In the genomic region with DNA sequence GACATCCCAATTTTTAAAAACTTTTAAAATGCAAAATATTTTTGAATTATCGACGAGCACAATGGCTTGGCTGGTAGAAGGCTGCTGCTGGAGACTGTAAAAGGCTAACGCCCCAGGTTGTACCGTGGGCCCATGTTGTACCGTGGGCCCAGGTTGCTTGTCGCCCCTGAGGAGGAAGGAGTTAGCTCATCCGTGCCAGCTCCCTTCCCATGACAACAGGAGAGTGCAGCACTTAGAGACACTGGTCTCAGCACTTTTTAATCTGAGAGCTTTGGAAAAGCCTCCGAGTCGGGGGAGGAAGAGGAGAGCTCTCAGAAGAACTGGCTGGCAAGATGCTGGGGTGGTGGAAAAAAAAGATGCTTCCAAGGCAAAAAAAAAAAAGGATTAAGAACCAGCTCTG, we compare ENCODE assay signal across 9 cellular contexts.
"Had no signal": no experiment of that assay in that cellular context is flagged by ENCODE, and none has a peak within 500 bp of the region (broad histone marks: within the 10 kb centered on the region; RNA-seq: fewer than 3 reads in every experiment).

No MANE protein-coding gene starts in this region.

- H3K27ac ChIP-seq: GM23248 had no signal

- H3K4me3 ChIP-seq: GM23248, HAP-1, K562 had no signal

- H2AFZ ChIP-seq: GM23248 had no signal

- H3K9me3 ChIP-seq: HAP-1 had no signal

- H3K4me1 ChIP-seq: HAP-1 had no signal

- H3K4me3 Mint-ChIP-seq: HFFc6 had no signal

- DNase-seq: GM23248, GOT3, H7, HFFc6, IMR-90 had no signal

- ATAC-seq: HCT116, K562 had no signal

- H3K9ac ChIP-seq: GM23248 had no signal

- FAIRE-seq: HTR-8/SVneo, K562 had no signal

- H3K27ac Mint-ChIP-seq: HFFc6 had no signal

- H3K9me3 Mint-ChIP-seq: HFFc6 had no signal

- H3K36me3 ChIP-seq: HAP-1 had no signal
